In genomic region chr2:55049794-55050132, GRCh38 we compare ENCODE assay signal across 8 cellular contexts. TPM values are rescaled to one million over a fixed set of nuclear protein-coding genes. Genes with fewer than 3 reads are reported as not detected.
DNase-seq lines count a peak whose midpoint lies in the region; ATAC-seq and TF ChIP-seq lines count a peak whose summit lies in the region.

No MANE protein-coding gene starts in this region.

- H3K27ac Mint-ChIP-seq in progenitor cell of endocrine pancreas, result no peak overlapping the region

- ATAC-seq in Panc1, result peak; percentile 1; the same call in 1 of the 2 replicates

- H3K4me1 Mint-ChIP-seq in progenitor cell of endocrine pancreas (ENCODE audit: low read depth), result peaks cover 44% of the 10 kb centered on the region

- peak overlapping the region; percentile 99 for H3K4me3 Mint-ChIP-seq in progenitor cell of endocrine pancreas (ENCODE audit: low read depth)

- WGBS in esophagus muscularis mucosa, result no CpG with 5 or more reads among the region's 45 CpGs

- H3K9me3 ChIP-seq in Panc1 (ENCODE audit: control insufficient read depth, insufficient read depth, low read depth, low read length), result no peaks in the 10 kb centered on the region
- H3K9me3 ChIP-seq in esophagus muscularis mucosa, result no peaks in the 10 kb centered on the region

- TF ChIP-seq CTCF in Panc1 (IDR thresholded peaks at IDR 0.05), result no peak
- no peak for TF ChIP-seq CTCF in esophagus muscularis mucosa (IDR thresholded peaks at IDR 0.05)
- TF ChIP-seq CTCF in progenitor cell of endocrine pancreas (IDR thresholded peaks at IDR 0.05; ENCODE audit: unreplicated experiment), result no peak

- no peaks in the 10 kb centered on the region for H3K27me3 Mint-ChIP-seq in progenitor cell of endocrine pancreas

- H3K4me1 ChIP-seq in Panc1 (ENCODE audit: control insufficient read depth, insufficient read depth, low read length) (peaks cover 33% of the 10 kb centered on the region), esophagus muscularis mucosa (peaks cover 10 to 53% (median 46%) of the 10 kb centered on the region in 4 donors)

- in situ Hi-C loops in Panc1 (cut with HindIII; ENCODE audit: low pct_unique_long_range_greater_than_20kb, low sequenced_read_pairs), result loop anchor here (25.0 kb wide), 1 partner anchor 113 kb away; no protein-coding TSS in a partner anchor

- H3K27ac ChIP-seq in Panc1 (ENCODE audit: low read length) (peak overlapping the region; percentile 80), esophagus muscularis mucosa (replicated peaks in 1 of 4) (peak overlapping the region; percentile 96 to 100 (median 100))

- no peaks in the 10 kb centered on the region for H3K27me3 ChIP-seq in Panc1 (ENCODE audit: control insufficient read depth, insufficient read depth, low read length)
- no peaks in the 10 kb centered on the region for H3K27me3 ChIP-seq in esophagus muscularis mucosa

- intact Hi-C loops in Panc1 (cut with micrococcal nuclease; ENCODE audit: unreplicated experiment) (loop anchor here (2.0 to 5.0 kb wide), 3 partner anchors 37 to 119 kb away; no protein-coding TSS in a partner anchor), esophagus muscularis mucosa (cut with DNase I) (loop anchor here (2.0 to 10.0 kb wide), 7 partner anchors 35 to 145 kb away; no protein-coding TSS in a partner anchor)

- POLR2A ChIA-PET in Panc1 (lab: Charles Lee), result interaction anchor here (0.5 to 1.2 kb wide), 3 partner anchors 60 to 159 kb away, joined by 4 to 6 read pairs (median 4); no protein-coding TSS in a partner anchor

- TSS peak; percentile 55 for BruUV-seq in Panc1 (replicated peaks; lab: Mats Ljungman, UMichigan)

- H3K4me3 ChIP-seq in Panc1 (ENCODE audit: low read depth in 2 of 2, low read length in 2 of 2) (peak overlapping the region; percentile 65 to 84), esophagus muscularis mucosa (peak overlapping the region; percentile 85 to 100 (median 98))

- peak; percentile 35 for DNase-seq in activated CD8-positive, alpha-beta memory T cell treated with anti-CD3 and anti-CD28 coated beads, Interleukin-2, amount 50 U/mL, for 4 hours
- no peak for DNase-seq in activated CD8-positive, alpha-beta memory T cell treated with anti-CD3 and anti-CD28 coated beads, Interleukin-2, amount 50 U/mL, for 48 hours
- DNase-seq in Panc1 (ENCODE audit: low read depth, low spot score) (no peak), esophagus muscularis mucosa (ENCODE audit: extremely low spot score) (no peak), progenitor cell of endocrine pancreas (ENCODE audit: low spot score, unreplicated experiment) (no peak), GOT3 (lab: John Stamatoyannopoulos, UW) (no peak), NCI-H187 treated with DMSO at 0.1 percent for 48 hours (lab: John Stamatoyannopoulos, UW) (no peak), mucosa of gallbladder (ENCODE audit: low spot score) (no peak)

- H3K36me3 Mint-ChIP-seq in progenitor cell of endocrine pancreas (ENCODE audit: insufficient read depth), result no peaks in the 10 kb centered on the region

- TF ChIP-seq POLR2A in esophagus muscularis mucosa (IDR thresholded peaks at IDR 0.05; ENCODE audit: low read depth), result no peak

- no peaks in the 10 kb centered on the region for H3K9me3 Mint-ChIP-seq in progenitor cell of endocrine pancreas (ENCODE audit: low read depth)

- TF ChIP-seq EP300 in esophagus muscularis mucosa (IDR thresholded peaks at IDR 0.05), result no peak

- peaks cover 6% of the 10 kb centered on the region for H3K36me3 ChIP-seq in Panc1 (ENCODE audit: control insufficient read depth, insufficient read depth, low read length)
- H3K36me3 ChIP-seq in esophagus muscularis mucosa, result no peaks in the 10 kb centered on the region

- CTCF ChIA-PET in Panc1 (lab: Charles Lee), result interaction anchor here (0.6 to 1.6 kb wide), 2 partner anchors 150 to 366 kb away, joined by 3 to 7 read pairs; no protein-coding TSS in a partner anchor

RNA-seq across cellular contexts. Expression of gene RTN4, which starts 0.5 kb away (rescaled TPM):
- total RNA-seq in Panc1 (2021; ENCODE audit: unreplicated experiment), result 513 TPM
- polyA plus RNA-seq in Panc1 (2012; ENCODE audit: insufficient read length), result 447 TPM
- total RNA-seq in esophagus muscularis mucosa, result 100 to 1,000 TPM; 214 to 272 (median 251) TPM
- total RNA-seq in progenitor cell of endocrine pancreas, result 246 and 265 TPM in 2 replicates
- 370 TPM for total RNA-seq in mucosa of gallbladder
